In genomic region chr6:35402856-35403191, GRCh38 we compare ENCODE assay signal across 17 cellular contexts. TPM values are rescaled to one million over a fixed set of nuclear protein-coding genes. Genes with fewer than 3 reads are reported as not detected.
A peak's percentile ranks its signal among the peaks of the same experiment; 100 is the strongest.
DNase-seq lines count a peak whose midpoint lies in the region; ATAC-seq and TF ChIP-seq lines count a peak whose summit lies in the region.
"Had no signal": no experiment of that assay in that cellular context is flagged by ENCODE, and none has a peak within 500 bp of the region (broad histone marks: within the 10 kb centered on the region; RNA-seq: fewer than 3 reads in every experiment).

No MANE protein-coding gene starts in this region.

- H4K20me1 ChIP-seq in HCT116 (ENCODE audit: insufficient read depth) (no peaks in the 10 kb centered on the region), hepatocyte (ENCODE audit: insufficient read depth, poor library complexity, severe bottlenecking) (no peaks in the 10 kb centered on the region)

- no peak for DNase-seq in HCT116 (ENCODE audit: low read depth, low spot score)
- DNase-seq in RWPE2 (ENCODE audit: low spot score), result no peak
- no peak for DNase-seq in hepatocyte (ENCODE audit: low spot score)
- no peak for DNase-seq in stomach
- DNase-seq in substantia nigra (lab: John Stamatoyannopoulos, UW), result no peak
- DNase-seq in NCI-H69 (lab: John Stamatoyannopoulos, UW), result no peak
- DNase-seq in kidney glomerular epithelial cell (lab: John Stamatoyannopoulos, UW), result no peak
- DNase-seq: CD4-positive, CD25-positive, alpha-beta regulatory T cell; DND-41; KG1; MG63; NCI-H1092 treated with DMSO at 0.1 percent for 48 hours; NCI-H1694; NCI-H510A treated with DMSO at 0.1 percent for 48 hours; SHP77; SK-N-SH had no signal

- no peak for ATAC-seq in HCT116
- ATAC-seq in RWPE2 (ENCODE audit: low read depth), result no peak
- ATAC-seq: Panc1 had no signal

- no peak overlapping the region for H3K27ac ChIP-seq in HCT116 (ENCODE audit: low read depth, low read length)
- peak overlapping the region; percentile 99 for H3K27ac ChIP-seq in RWPE2 (ENCODE audit: poor library complexity, severe bottlenecking)
- no peak overlapping the region for H3K27ac ChIP-seq in hepatocyte
- H3K27ac ChIP-seq in stomach, result peak overlapping the region; percentile 0 to 84 (median 80)
- H3K27ac ChIP-seq in substantia nigra (ENCODE audit: low read depth, low read length, poor library complexity, severe bottlenecking), result no peak overlapping the region

- no peaks in the 10 kb centered on the region for H3K9me2 ChIP-seq in HCT116 (ENCODE audit: insufficient read depth)
- no peaks in the 10 kb centered on the region for H3K9me2 ChIP-seq in hepatocyte (replicated peaks; ENCODE audit: insufficient read depth)
- H3K9me2 ChIP-seq: SK-N-SH had no signal

- CTCF ChIA-PET in HCT116 (lab: Charles Lee), result no interaction called here

- WGBS in hepatocyte (ENCODE audit: low lambda C conversion rate, missing lambda C conversion rate), result 77% methylated on average over 5 of the region's 5 CpGs
- 47 to 79% (median 65%) methylated on average over 5 of the region's 5 CpGs for WGBS in stomach, 5 donors

- peak overlapping the region; percentile 67 for H3K4me2 ChIP-seq in HCT116 (ENCODE audit: low read length)
- peak overlapping the region; percentile 53 for H3K4me2 ChIP-seq in hepatocyte
- H3K4me2 ChIP-seq: SK-N-SH had no signal

- H3K36me3 ChIP-seq in HCT116 (ENCODE audit: control insufficient read depth in 1 of 2, insufficient read depth in 2 of 2, low read length in 2 of 2) (no peaks in the 10 kb centered on the region), RWPE2 (ENCODE audit: low read depth) (peaks cover 39% of the 10 kb centered on the region), hepatocyte (replicated peaks; ENCODE audit: insufficient read depth, low read depth) (no peaks in the 10 kb centered on the region), stomach (peaks cover 0 to 4% (median 0%) of the 10 kb centered on the region in 4 donors)

- no peak for TF ChIP-seq RAD21 in HCT116 (IDR thresholded peaks at IDR 0.05; ENCODE audit: low read depth)

- H2AFZ ChIP-seq in HCT116 (ENCODE audit: low read depth, low read length, poor library complexity, severe bottlenecking) (no peak overlapping the region), hepatocyte (no peak overlapping the region)

- H3K9me3 ChIP-seq in HCT116 (ENCODE audit: control insufficient read depth in 1 of 2, insufficient read depth in 1 of 2, low read depth in 1 of 2, low read length in 2 of 2), result no peaks in the 10 kb centered on the region
- H3K9me3 ChIP-seq in RWPE2 (ENCODE audit: severe bottlenecking), result no peaks in the 10 kb centered on the region
- H3K9me3 ChIP-seq in hepatocyte (ENCODE audit: low read depth), result no peaks in the 10 kb centered on the region
- no peaks in the 10 kb centered on the region for H3K9me3 ChIP-seq in stomach
- H3K9me3 ChIP-seq: MG63, SK-N-SH had no signal

- peak overlapping the region; percentile 53 for H3K9ac ChIP-seq in HCT116 (ENCODE audit: low read length)
- H3K9ac ChIP-seq: SK-N-SH had no signal

- RAD21 ChIA-PET in HCT116 (lab: Charles Lee; ENCODE audit: low non-redundant PET in 1 of 2, low total read pairs in 2 of 2, uncharacterized antibody in 2 of 2, unreplicated experiment in 2 of 2), result no interaction called here

- H3K79me2 ChIP-seq in HCT116 (ENCODE audit: insufficient read depth, low read length) (peaks cover 15% of the 10 kb centered on the region; the same call in 1 of the 2 replicates), hepatocyte (peaks cover 7% of the 10 kb centered on the region)

- TF ChIP-seq CTCF in HCT116 (IDR thresholded peaks at IDR 0.05 in 2 of 3, conservative IDR thresholded peaks at IDR 0.05 in 1 of 3; ENCODE audit: borderline replicate concordance in 1 of 3, insufficient read depth in 1 of 3, low read depth in 2 of 3, low read length in 2 of 3) (no peak), RWPE2 (IDR thresholded peaks at IDR 0.05; ENCODE audit: poor library complexity, severe bottlenecking) (no peak), hepatocyte (IDR thresholded peaks at IDR 0.05; ENCODE audit: poor library complexity) (no peak), stomach (IDR thresholded peaks at IDR 0.05) (no peak)

- no peak overlapping the region for H3K4me3 ChIP-seq in HCT116 (replicated peaks in 1 of 2; ENCODE audit: low read depth in 1 of 2, low read length in 2 of 2)
- H3K4me3 ChIP-seq in RWPE2 (ENCODE audit: severe bottlenecking), result no peak overlapping the region
- H3K4me3 ChIP-seq in hepatocyte, result no peak overlapping the region
- H3K4me3 ChIP-seq in stomach, result no peak overlapping the region
- H3K4me3 ChIP-seq: MG63 had no signal

- POLR2A ChIA-PET in HCT116 (lab: Charles Lee), result no interaction called here

- intact Hi-C loops in HCT116 (cut with micrococcal nuclease) (loop anchor here (5.0 kb wide), 1 partner anchor 61 kb away; the partner anchor contains the start of gene PPARD), stomach (cut with DNase I; ENCODE audit: low total_unique reads) (no loop called here)

- no peak for TF ChIP-seq EP300 in stomach (IDR thresholded peaks at IDR 0.05)

- peaks cover 30 to 62% of the 10 kb centered on the region in 2 experiments for H3K4me1 ChIP-seq in HCT116 (ENCODE audit: control insufficient read depth in 1 of 2, insufficient read depth in 2 of 2, low read length in 2 of 2)
- H3K4me1 ChIP-seq in RWPE2 (ENCODE audit: insufficient read depth, poor library complexity, severe bottlenecking), result peaks cover 28% of the 10 kb centered on the region
- peaks cover 11% of the 10 kb centered on the region for H3K4me1 ChIP-seq in hepatocyte (ENCODE audit: insufficient read depth)
- H3K4me1 ChIP-seq in stomach, result peaks cover 25 to 48% (median 38%) of the 10 kb centered on the region in 4 donors

- TF ChIP-seq POLR2A in HCT116 (IDR thresholded peaks at IDR 0.05; ENCODE audit: borderline replicate concordance, extremely low read depth, insufficient read depth, insufficient read length) (no peak), stomach (IDR thresholded peaks at IDR 0.05) (no peak)

- H3K27me3 ChIP-seq in HCT116 (ENCODE audit: insufficient read depth, low read length), result no peaks in the 10 kb centered on the region
- no peaks in the 10 kb centered on the region for H3K27me3 ChIP-seq in RWPE2 (ENCODE audit: insufficient read depth, poor library complexity, severe bottlenecking)
- no peaks in the 10 kb centered on the region for H3K27me3 ChIP-seq in hepatocyte
- no peaks in the 10 kb centered on the region for H3K27me3 ChIP-seq in stomach
- H3K27me3 ChIP-seq: MG63 had no signal

- no TSS peak for BruUV-seq in HCT116 (replicated peaks; lab: Mats Ljungman, UMichigan)

TF ChIP-seq in HCT116, 20 proteins besides CTCF, POLR2A, EP300 and RAD21 (continues in another document):
- no peak for TF ChIP-seq EGR1 (IDR thresholded peaks at IDR 0.05; ENCODE audit: low read depth)
- no peak for TF ChIP-seq POLR2AphosphoS5 (IDR thresholded peaks at IDR 0.05; ENCODE audit: low read depth, low read length)
- TF ChIP-seq ELF1 (IDR thresholded peaks at IDR 0.05; ENCODE audit: borderline replicate concordance, low read depth), result no peak
- TF ChIP-seq, protein P1, sequence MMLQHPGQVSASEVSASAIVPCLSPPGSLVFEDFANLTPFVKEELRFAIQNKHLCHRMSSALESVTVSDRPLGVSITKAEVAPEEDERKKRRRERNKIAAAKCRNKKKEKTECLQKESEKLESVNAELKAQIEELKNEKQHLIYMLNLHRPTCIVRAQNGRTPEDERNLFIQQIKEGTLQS (IDR thresholded peaks at IDR 0.05), result no peak
- TF ChIP-seq, protein P2, sequence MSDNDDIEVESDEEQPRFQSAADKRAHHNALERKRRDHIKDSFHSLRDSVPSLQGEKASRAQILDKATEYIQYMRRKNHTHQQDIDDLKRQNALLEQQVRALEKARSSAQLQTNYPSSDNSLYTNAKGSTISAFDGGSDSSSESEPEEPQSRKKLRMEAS (IDR thresholded peaks at IDR 0.05), result no peak
- no peak for TF ChIP-seq FOSL1 (IDR thresholded peaks at IDR 0.05; ENCODE audit: low read depth)
- no peak for TF ChIP-seq REST (IDR thresholded peaks at IDR 0.05; ENCODE audit: low read depth)

RNA-seq across cellular contexts. Expression of gene FANCE, which starts 49.3 kb away (rescaled TPM):
- total RNA-seq in HCT116 (2021; ENCODE audit: unreplicated experiment), result 16.1 TPM
- polyA plus RNA-seq in HCT116 (2012), result 7.3 and 9.1 TPM in 2 replicates
- 8.7 and 9.0 TPM in 2 replicates for total RNA-seq in hepatocyte
- 3.7 and 4.1 TPM in 2 replicates for polyA plus RNA-seq in hepatocyte
- total RNA-seq in stomach, result 1 to 10 TPM; 1.3 to 8.3 (median 3.5) TPM
- 1 to 10 TPM; 3.1 to 4.9 (median 3.2) TPM for polyA plus RNA-seq in stomach

Comparison
In these comparisons a context has a peak if more than half of its experiments do, and no peak if none do; other contexts are left out.
1. H3K27ac ChIP-seq: peak in RWPE2 (single experiment) and stomach (5 of 5); none in HCT116 (single experiment), hepatocyte (single experiment) and substantia nigra (single experiment).